ENCODE assay signal across 20 cellular contexts in the genomic region with DNA sequence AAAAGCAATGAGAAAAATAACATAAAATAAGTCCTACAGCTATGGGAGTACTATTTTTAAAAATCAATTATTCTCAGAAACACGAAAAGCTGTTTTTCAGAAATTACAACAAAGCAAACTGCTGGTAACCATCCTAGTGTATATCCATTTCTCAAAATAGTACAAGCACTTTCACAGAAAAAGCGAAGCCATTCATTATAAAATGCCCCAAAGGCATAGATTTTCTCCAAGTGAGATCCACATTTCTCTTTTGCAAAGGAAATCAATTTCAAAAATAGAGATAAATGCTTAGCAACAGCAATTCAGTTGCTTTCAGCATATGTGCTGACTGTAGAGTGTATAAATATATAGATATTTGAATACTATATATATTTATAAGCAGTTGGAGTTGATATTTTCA.
A peak's percentile ranks its signal among the peaks of the same experiment; 100 is the strongest.
DNase-seq lines count a peak whose midpoint lies in the region; ATAC-seq and TF ChIP-seq lines count a peak whose summit lies in the region.
"Had no signal": no experiment of that assay in that cellular context is flagged by ENCODE, and none has a peak within 500 bp of the region (broad histone marks: within the 10 kb centered on the region; RNA-seq: fewer than 3 reads in every experiment).

No MANE protein-coding gene starts in this region.

- no peaks in the 10 kb centered on the region for H4K20me1 ChIP-seq in PC-3 (ENCODE audit: low read length)

- peak in 2 of 3 experiments; percentile 4 to 61 for DNase-seq in NCI-H1417 (lab: John Stamatoyannopoulos, UW)
- DNase-seq in NCI-H1417 treated with DMSO at 0.1 percent for 48 hours (lab: John Stamatoyannopoulos, UW): no peak
- DNase-seq in PC-3: no peak
- DNase-seq in foreskin melanocyte: peak; percentile 60
- DNase-seq in superior temporal gyrus (ENCODE audit: extremely low spot score): peak; percentile 13
- no peak for DNase-seq in DMS153 treated with DMSO at 0.1 percent for 48 hours (lab: John Stamatoyannopoulos, UW; ENCODE audit: unreplicated experiment)
- no peak for DNase-seq in T-helper 17 cell
- DNase-seq: AML-193; CD4-positive, alpha-beta T cell; DMS153; DMS79 treated with DMSO at 0.1 percent for 48 hours; EL; GM23248 had no signal

- H3K9ac ChIP-seq in PC-3 (ENCODE audit: low read length): no peak overlapping the region
- H3K9ac ChIP-seq: GM23248 had no signal

- H3K36me3 ChIP-seq in PC-3 (ENCODE audit: low read depth, low read length): no peaks in the 10 kb centered on the region
- H3K36me3 ChIP-seq: HAP-1 had no signal

- no peaks in the 10 kb centered on the region for H3K36me3 Mint-ChIP-seq in T-helper 17 cell (ENCODE audit: low read depth)

- POLR2A ChIA-PET in PC-3 (lab: Charles Lee; ENCODE audit: unreplicated experiment): no interaction called here

- CTCF ChIA-PET in PC-3 (lab: Charles Lee): no interaction called here

- H3F3A ChIP-seq in PC-3 (ENCODE audit: low read length, unreplicated experiment): no peaks in the 10 kb centered on the region

- H3K27me3 Mint-ChIP-seq in T-helper 17 cell: no peaks in the 10 kb centered on the region
- H3K27me3 Mint-ChIP-seq: CD4-positive, alpha-beta T cell had no signal

- no peaks in the 10 kb centered on the region for H3K9me2 ChIP-seq in PC-3 (replicated peaks; ENCODE audit: low read length)

- H3K4me1 ChIP-seq in PC-3 (ENCODE audit: insufficient read depth, low read length): no peaks in the 10 kb centered on the region
- H3K4me1 ChIP-seq: A549, HAP-1 had no signal

- TF ChIP-seq CTCF in PC-3 (conservative IDR thresholded peaks at IDR 0.05; ENCODE audit: low read depth, low read length): no peak

- no peak overlapping the region for H3K27ac Mint-ChIP-seq in T-helper 17 cell
- H3K27ac Mint-ChIP-seq: CD4-positive, alpha-beta T cell had no signal

- no peaks in the 10 kb centered on the region for H3K79me2 ChIP-seq in PC-3 (ENCODE audit: low read length)

- no peak overlapping the region for H3K4me3 ChIP-seq in PC-3 (ENCODE audit: low read length)
- H3K4me3 ChIP-seq: A549, GM12878, GM23248, HAP-1 had no signal

- intact Hi-C loops in PC-3 (cut with micrococcal nuclease): no loop called here

- BruUV-seq in PC-3 (replicated peaks; lab: Mats Ljungman, UMichigan): no TSS peak

- H3K9me3 ChIP-seq in PC-3 (ENCODE audit: low read length): no peaks in the 10 kb centered on the region
- no peaks in the 10 kb centered on the region for H3K9me3 ChIP-seq in T-helper 17 cell (ENCODE audit: control insufficient read depth, low read length, poor library complexity, severe bottlenecking)
- H3K9me3 ChIP-seq: A549, HAP-1 had no signal

- ATAC-seq in PC-3 (no peak), GM19351 (IDR thresholded peaks at IDR 0.05; ENCODE audit: unreplicated experiment) (no peak), T-helper 17 cell (no peak)
- ATAC-seq: A549, GM12878 had no signal

- H3K4me2 ChIP-seq in PC-3 (ENCODE audit: low read length): no peak overlapping the region
- H3K4me2 ChIP-seq: A549 had no signal

- H3K27ac ChIP-seq in PC-3 (ENCODE audit: low read length): no peak overlapping the region
- H3K27ac ChIP-seq: 22Rv1, A549, C4-2B, GM23248, HL-60 had no signal

- 0 out of 2 replicates have a peak overlapping the region, but pooled peaks have one; percentile 26 for H2AFZ ChIP-seq in PC-3 (ENCODE audit: low read length)
- H2AFZ ChIP-seq: GM23248 had no signal

- no peak overlapping the region for H3K4me3 Mint-ChIP-seq in T-helper 17 cell
- H3K4me3 Mint-ChIP-seq: CD4-positive, alpha-beta T cell had no signal

- no peaks in the 10 kb centered on the region for H3K4me1 Mint-ChIP-seq in T-helper 17 cell

- H3K27me3 ChIP-seq in PC-3 (ENCODE audit: low read length): no peaks in the 10 kb centered on the region

Comparison
In these comparisons a context has a peak if more than half of its experiments do, and no peak if none do; other contexts are left out.
1. DNase-seq: peak in NCI-H1417 (2 of 3), foreskin melanocyte (single experiment) and superior temporal gyrus (single experiment); none in NCI-H1417 treated with DMSO at 0.1 percent for 48 hours (single experiment), PC-3 (single experiment), DMS153 treated with DMSO at 0.1 percent for 48 hours (single experiment) and T-helper 17 cell (0 of 3).